Comparison of ENCODE assay signal across 19 cellular contexts in genomic region chr5:138643040-138643791, GRCh38.
"Had no signal": no experiment of that assay in that cellular context is flagged by ENCODE, and none has a peak within 500 bp of the region (broad histone marks: within the 10 kb centered on the region; RNA-seq: fewer than 3 reads in every experiment).

No MANE protein-coding gene starts in this region.

- H3K27ac Mint-ChIP-seq: activated CD8-positive, alpha-beta T cell treated with anti-CD3 and anti-CD28 coated beads, Interleukin-2, amount 10 ng/mL, durations not matched to agents 7 days and 5 days; naive thymus-derived CD4-positive, alpha-beta T cell had no signal

- H3K9me3 Mint-ChIP-seq: activated naive CD4-positive, alpha-beta T cell treated with anti-CD3 and anti-CD28 coated beads, Interleukin-2, amount 50 U/mL, for 72 hours; central memory CD8-positive, alpha-beta T cell had no signal

- H3K36me3 ChIP-seq: heart left ventricle, pancreas, stomach, upper lobe of right lung had no signal

- H3K4me1 Mint-ChIP-seq: central memory CD8-positive, alpha-beta T cell had no signal

- DNase-seq: activated CD4-positive, alpha-beta T cell treated with anti-CD3 and anti-CD28 coated beads for 48 hours; activated CD8-positive, alpha-beta memory T cell treated with anti-CD3 and anti-CD28 coated beads, Interleukin-2, amount 50 U/mL, for 4 hours; activated CD8-positive, alpha-beta T cell treated with anti-CD3 and anti-CD28 coated beads, Interleukin-2, amount 10 ng/mL, durations not matched to agents 7 days and 5 days; activated effector memory CD4-positive, alpha-beta T cell treated with anti-CD3 and anti-CD28 coated beads, Interleukin-2, amount 50 U/mL, for 16 hours; activated T-cell treated with anti-CD3 and anti-CD28 coated beads, Interleukin-2, amount 50 U/mL, for 48 hours; amniotic stem cell; effector CD8-positive, alpha-beta T cell; mucosa of descending colon; naive thymus-derived CD4-positive, alpha-beta T cell; pancreas; stimulated activated CD4-positive, alpha-beta T cell treated with anti-CD3 and anti-CD28 coated beads, Interleukin-12 subunit alpha, Interleukin-12 subunit beta, amount 100 ng/mL, for 4 hours; stimulated activated CD4-positive, alpha-beta T cell treated with anti-CD3 and anti-CD28 coated beads, Interleukin-2, amount 100 ng/mL, for 24 hours; stomach; testis; upper lobe of right lung had no signal

- H3K27ac ChIP-seq: heart left ventricle, pancreas, stomach, testis, upper lobe of right lung had no signal

- H3K4me1 ChIP-seq: pancreas, upper lobe of right lung had no signal

- H3K27me3 ChIP-seq: pancreas, testis, upper lobe of right lung had no signal

- FAIRE-seq: frontal cortex, pancreas had no signal

- H3K4me3 Mint-ChIP-seq: activated CD8-positive, alpha-beta T cell treated with anti-CD3 and anti-CD28 coated beads, Interleukin-2, amount 10 ng/mL, durations not matched to agents 7 days and 5 days; central memory CD8-positive, alpha-beta T cell; naive thymus-derived CD4-positive, alpha-beta T cell had no signal

- ATAC-seq: activated CD8-positive, alpha-beta T cell treated with anti-CD3 and anti-CD28 coated beads, Interleukin-2, amount 10 ng/mL, durations not matched to agents 7 days and 5 days; activated naive CD4-positive, alpha-beta T cell treated with anti-CD3 and anti-CD28 coated beads, Interleukin-2, amount 50 U/mL, for 72 hours; mucosa of descending colon; naive thymus-derived CD4-positive, alpha-beta T cell; pancreas; upper lobe of right lung had no signal

- H3K36me3 Mint-ChIP-seq: activated naive CD4-positive, alpha-beta T cell treated with anti-CD3 and anti-CD28 coated beads, Interleukin-2, amount 50 U/mL, for 72 hours; naive thymus-derived CD4-positive, alpha-beta T cell had no signal

- H3K4me3 ChIP-seq: heart left ventricle, mucosa of descending colon, pancreas, stomach, testis, upper lobe of right lung had no signal

- H3K9me3 ChIP-seq: heart left ventricle, mucosa of descending colon, pancreas, stomach, testis, upper lobe of right lung had no signal
